20 cellular contexts compared by ENCODE assay signal in the genomic region with DNA sequence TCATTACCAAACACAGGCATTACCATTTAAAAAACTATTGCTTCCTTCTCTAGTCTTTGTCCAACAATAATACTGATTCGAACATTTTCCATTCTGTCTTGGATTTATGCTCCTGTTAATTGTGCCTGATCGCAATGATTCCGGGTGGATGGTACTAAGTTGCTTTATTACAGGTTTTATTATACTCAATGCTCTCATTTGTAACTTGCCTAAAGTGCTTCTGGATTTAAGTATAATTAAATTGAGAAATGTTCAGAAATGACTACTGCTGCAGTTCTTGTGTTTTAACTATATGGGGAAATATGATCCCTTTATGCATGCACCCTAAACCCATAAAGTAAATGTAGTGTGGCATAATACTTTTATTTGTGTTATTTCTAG. TPM values are rescaled to one million over a fixed set of nuclear protein-coding genes. Genes with fewer than 3 reads are reported as not detected.
A peak's percentile ranks its signal among the peaks of the same experiment; 100 is the strongest.
DNase-seq lines count a peak whose midpoint lies in the region; TF ChIP-seq lines count a peak whose summit lies in the region.
"Had no signal": no experiment of that assay in that cellular context is flagged by ENCODE, and none has a peak within 500 bp of the region (broad histone marks: within the 10 kb centered on the region; RNA-seq: fewer than 3 reads in every experiment).

No MANE protein-coding gene starts in this region.

- H3K27me3 ChIP-seq in MG63 (no peaks in the 10 kb centered on the region), kidney epithelial cell (ENCODE audit: control insufficient read depth, insufficient read depth, low read length) (peaks cover 27% of the 10 kb centered on the region)

- TF ChIP-seq CTCF in AG10803 (conservative IDR thresholded peaks at IDR 0.05; ENCODE audit: low read length) (no peak), VCaP (conservative IDR thresholded peaks at IDR 0.05) (no peak), kidney epithelial cell (IDR thresholded peaks at IDR 0.05; ENCODE audit: insufficient read depth, low read length, poor library complexity, severe bottlenecking) (no peak)

- H3K36me3 ChIP-seq in MG63 = peaks cover 62% of the 10 kb centered on the region
- no peaks in the 10 kb centered on the region for H3K36me3 ChIP-seq in kidney epithelial cell (ENCODE audit: control insufficient read depth, insufficient read depth, low read length)
- H3K36me3 ChIP-seq: adrenal gland, heart left ventricle had no signal

- H3K4me3 ChIP-seq in AG10803 (ENCODE audit: low read length) (no peak overlapping the region), MG63 (peak overlapping the region; percentile 77), kidney epithelial cell (ENCODE audit: low read depth, low read length) (peak overlapping the region; percentile 5)
- H3K4me3 ChIP-seq: adrenal gland, heart left ventricle had no signal

- DNase-seq in AG10803 (ENCODE audit: low read depth) = peak; percentile 20
- DNase-seq in MG63 = no peak
- DNase-seq in kidney epithelial cell (ENCODE audit: low read depth) = no peak
- DNase-seq in RPMI8226 = no peak
- DNase-seq in NCI-H2171 (lab: John Stamatoyannopoulos, UW) = no peak
- DNase-seq in stimulated activated naive CD4-positive, alpha-beta T cell (lab: John Stamatoyannopoulos, UW) = no peak
- no peak for DNase-seq in activated T-cell treated with anti-CD3 and anti-CD28 coated beads, Interleukin-2, amount 50 U/mL, for 48 hours
- DNase-seq: activated CD4-positive, CD25-positive, alpha-beta regulatory T cell; activated CD8-positive, alpha-beta memory T cell treated with anti-CD3 and anti-CD28 coated beads for 24 hours; adrenal gland; central memory CD4-positive, alpha-beta T cell; heart left ventricle; IMR-90; mesenchymal stem cell; NCI-H82; Right ventricle myocardium superior; stimulated activated naive CD8-positive, alpha-beta T cell treated with anti-CD3 and anti-CD28 coated beads, Interleukin-15, amount 100 ng/mL, for 72 hours; T-helper 17 cell had no signal

- no peaks in the 10 kb centered on the region for H3K9me3 ChIP-seq in MG63
- H3K9me3 ChIP-seq: adrenal gland had no signal

- H3K27ac ChIP-seq in VCaP = peak overlapping the region; percentile 87
- H3K27ac ChIP-seq: adrenal gland, heart left ventricle had no signal

RNA-seq across cellular contexts. Expression of gene TFAP2A, which starts 7.2 kb away (rescaled TPM):
- 9.5 and 14.8 TPM in 2 replicates for total RNA-seq in MG63 (2014; rRNA removed; shearing (Covaris generic); ENCODE audit: low replicate concordance)
- total RNA-seq in kidney epithelial cell = 8.8 and 11.2 TPM in 2 replicates
- total RNA-seq: fibroblast of lung had no signal
